Comparison of ENCODE assay signal across 8 cellular contexts in the genomic region with DNA sequence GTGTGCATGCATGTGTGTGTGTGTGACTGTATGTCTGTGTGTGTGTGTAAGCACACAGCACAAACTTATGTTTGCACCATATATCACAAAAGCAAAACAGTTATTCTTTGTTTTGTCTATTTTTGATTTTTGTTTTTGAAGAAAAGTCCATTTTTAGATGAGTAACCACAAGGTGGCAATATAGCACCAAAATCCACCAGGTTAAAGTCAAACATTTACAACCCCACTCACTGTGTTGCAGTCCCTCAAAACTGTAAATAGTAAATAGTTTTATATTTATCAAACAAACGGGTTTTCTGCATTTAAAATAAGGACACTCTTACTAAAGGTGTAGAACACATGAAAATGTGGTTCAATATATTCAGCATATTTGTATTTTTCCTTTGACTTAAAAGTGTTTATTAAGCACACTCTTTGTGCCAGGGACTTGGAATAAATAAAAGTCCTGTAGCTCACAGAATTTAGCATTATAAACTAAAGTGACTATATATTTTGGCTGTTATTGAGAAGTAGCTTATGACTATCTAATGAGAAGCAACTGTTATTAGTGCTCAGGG.
A peak's percentile ranks its signal among the peaks of the same experiment; 100 is the strongest.
DNase-seq lines count a peak whose midpoint lies in the region; ATAC-seq and TF ChIP-seq lines count a peak whose summit lies in the region.

No MANE protein-coding gene starts in this region.

- H3K36me3 ChIP-seq in heart left ventricle: no peaks in the 10 kb centered on the region

- no peak overlapping the region for H3K4me3 ChIP-seq in heart left ventricle

- ATAC-seq in heart left ventricle (no peak), HG03175 (IDR thresholded peaks at IDR 0.05; ENCODE audit: unreplicated experiment) (no peak), HG03135 (IDR thresholded peaks at IDR 0.05; ENCODE audit: unreplicated experiment) (no peak)

- H3K4me1 Mint-ChIP-seq in endothelial cell (ENCODE audit: unreplicated experiment): no peaks in the 10 kb centered on the region
- peaks cover 16% of the 10 kb centered on the region for H3K4me1 Mint-ChIP-seq in progenitor cell of endocrine pancreas (ENCODE audit: low read depth)

- H3K27me3 ChIP-seq in heart left ventricle: no peaks in the 10 kb centered on the region

- H3K27ac Mint-ChIP-seq in endothelial cell (ENCODE audit: unreplicated experiment): no peak overlapping the region
- H3K27ac Mint-ChIP-seq in progenitor cell of endocrine pancreas: no peak overlapping the region

- H3K9me3 Mint-ChIP-seq in endothelial cell (ENCODE audit: unreplicated experiment) (no peaks in the 10 kb centered on the region), progenitor cell of endocrine pancreas (ENCODE audit: low read depth) (no peaks in the 10 kb centered on the region)

- intact Hi-C loops in heart left ventricle (cut with DNase I): loop anchor here (2.0 to 10.0 kb wide), 9 partner anchors 171 to 849 kb away; no protein-coding TSS in a partner anchor
- intact Hi-C loops in cardiac septum (cut with DNase I): loop anchor here (5.0 to 10.0 kb wide), 3 partner anchors 442 to 849 kb away; no protein-coding TSS in a partner anchor

- 0 to 5% (median 2%) methylated on average over 1 of the region's 1 CpG for WGBS in heart left ventricle, 4 donors

- TF ChIP-seq POLR2A in heart left ventricle (IDR thresholded peaks at IDR 0.05): no peak

- DNase-seq in heart left ventricle (no peak), cardiac septum (ENCODE audit: low spot score) (no peak), NCI-H748 (lab: John Stamatoyannopoulos, UW; ENCODE audit: unreplicated experiment) (peak; percentile 25), endothelial cell (ENCODE audit: low spot score) (peak; percentile 6), progenitor cell of endocrine pancreas (ENCODE audit: low spot score, unreplicated experiment) (no peak), T1000 (lab: John Stamatoyannopoulos, UW) (no peak)

- peaks cover 0 to 12% (median 0%) of the 10 kb centered on the region in 12 donors for H3K4me1 ChIP-seq in heart left ventricle

- H3K27me3 Mint-ChIP-seq in endothelial cell (ENCODE audit: unreplicated experiment) (no peaks in the 10 kb centered on the region), progenitor cell of endocrine pancreas (peaks cover 4% of the 10 kb centered on the region)

- no peak overlapping the region for H3K4me3 Mint-ChIP-seq in endothelial cell (ENCODE audit: unreplicated experiment)
- H3K4me3 Mint-ChIP-seq in progenitor cell of endocrine pancreas (ENCODE audit: low read depth): no peak overlapping the region

- TF ChIP-seq CTCF in heart left ventricle (IDR thresholded peaks at IDR 0.05) (peak; percentile 27 to 65 (median 53)), endothelial cell (IDR thresholded peaks at IDR 0.05; ENCODE audit: unreplicated experiment) (peak; percentile 76), progenitor cell of endocrine pancreas (IDR thresholded peaks at IDR 0.05; ENCODE audit: unreplicated experiment) (peak; percentile 75)

- no peaks in the 10 kb centered on the region for H3K36me3 Mint-ChIP-seq in endothelial cell (ENCODE audit: low read depth, unreplicated experiment)
- H3K36me3 Mint-ChIP-seq in progenitor cell of endocrine pancreas (ENCODE audit: insufficient read depth): no peaks in the 10 kb centered on the region

- no peak overlapping the region for H3K27ac ChIP-seq in heart left ventricle

- H3K9me3 ChIP-seq in heart left ventricle: no peaks in the 10 kb centered on the region

Comparison
In these comparisons a context has a peak if more than half of its experiments do, and no peak if none do; other contexts are left out.
1. DNase-seq: peak in NCI-H748 (single experiment) and endothelial cell (single experiment); none in heart left ventricle (0 of 5), cardiac septum (single experiment), progenitor cell of endocrine pancreas (single experiment) and T1000 (single experiment).
2. Peak in every context shown above with its lines, with median percentiles within 50 percentile points of each other: CTCF ChIP-seq.